In genomic region chr16:31073823-31074072, GRCh38 we compare ENCODE assay signal across 8 cellular contexts. TPM values are rescaled to one million over a fixed set of nuclear protein-coding genes. Genes with fewer than 3 reads are reported as not detected.
DNase-seq lines count a peak whose midpoint lies in the region; ATAC-seq and TF ChIP-seq lines count a peak whose summit lies in the region.

No MANE protein-coding gene starts in this region.

- peak overlapping the region; percentile 76 to 96 (median 93) for H3K4me3 ChIP-seq in Peyer's patch
- peak overlapping the region; percentile 77 to 95 (median 88) for H3K4me3 ChIP-seq in fibroblast of lung (replicated peaks in 1 of 4; ENCODE audit: control extremely low read depth in 1 of 4, insufficient read depth in 1 of 4, low read depth in 3 of 4, low read length in 4 of 4)
- H3K4me3 ChIP-seq in skeletal muscle tissue (ENCODE audit: low read length in 3 of 3): peak overlapping the region; percentile 100

- peak overlapping the region; percentile 88 for H3K4me2 ChIP-seq in fibroblast of lung (ENCODE audit: extremely low read depth, insufficient read depth, low read length)

- H3K9ac ChIP-seq in fibroblast of lung (ENCODE audit: insufficient read depth, low read length): peak overlapping the region; percentile 96
- peak overlapping the region; percentile 89 to 97 (median 94) for H3K9ac ChIP-seq in skeletal muscle tissue (ENCODE audit: low read depth in 1 of 3, low read length in 3 of 3)

- TF ChIP-seq POLR2A in Peyer's patch (IDR thresholded peaks at IDR 0.05): peak in 1 of 2 donors; percentile 7

- H2AFZ ChIP-seq in fibroblast of lung (ENCODE audit: low read length): peak overlapping the region; percentile 61

- H3K9me3 ChIP-seq in Peyer's patch: no peaks in the 10 kb centered on the region
- H3K9me3 ChIP-seq in fibroblast of lung (ENCODE audit: control insufficient read depth, insufficient read depth, low read depth, low read length): no peaks in the 10 kb centered on the region
- H3K9me3 ChIP-seq in skeletal muscle tissue (ENCODE audit: control insufficient read depth in 3 of 3, low read length in 3 of 3): no peaks in the 10 kb centered on the region

- TF ChIP-seq CTCF in Peyer's patch (IDR thresholded peaks at IDR 0.05) (peak in 1 of 6 experiments; percentile 12), fibroblast of lung (conservative IDR thresholded peaks at IDR 0.05 in 1 of 2, IDR thresholded peaks at IDR 0.05 in 1 of 2; ENCODE audit: low read depth in 1 of 2, low read length in 2 of 2) (no peak), omental fat pad (IDR thresholded peaks at IDR 0.05) (no peak)

- peaks cover 73% of the 10 kb centered on the region for H3K79me2 ChIP-seq in fibroblast of lung (ENCODE audit: control insufficient read depth, insufficient read depth, low read length)

- H3K36me3 ChIP-seq in Peyer's patch (peaks cover 0 to 27% (median 0%) of the 10 kb centered on the region in 3 donors), fibroblast of lung (ENCODE audit: control insufficient read depth, insufficient read depth, low read length) (peaks cover 19% of the 10 kb centered on the region), skeletal muscle tissue (ENCODE audit: control insufficient read depth in 3 of 3, insufficient read depth in 3 of 3, low read length in 3 of 3) (peaks cover 25 to 28% (median 26%) of the 10 kb centered on the region in 3 donors)

- H3K4me1 ChIP-seq in Peyer's patch: peaks cover 4 to 30% (median 6%) of the 10 kb centered on the region in 4 donors
- H3K4me1 ChIP-seq in fibroblast of lung (ENCODE audit: control insufficient read depth, extremely low read depth, insufficient read depth, low read length): no peaks in the 10 kb centered on the region
- peaks cover 24 to 33% (median 29%) of the 10 kb centered on the region in 3 donors for H3K4me1 ChIP-seq in skeletal muscle tissue (ENCODE audit: control insufficient read depth in 3 of 3, insufficient read depth in 3 of 3, low read length in 3 of 3)

- DNase-seq in NCI-H345 treated with DMSO at 0.1 percent for 48 hours (lab: John Stamatoyannopoulos, UW; ENCODE audit: unreplicated experiment) (peak; percentile 84), NCI-H345 (lab: John Stamatoyannopoulos, UW) (no peak), Peyer's patch (no peak), fibroblast of lung (ENCODE audit: low read depth in 2 of 2) (no peak), omental fat pad (ENCODE audit: low spot score) (no peak), D341Med (ENCODE audit: low spot score) (no peak)
- no peak for DNase-seq in activated CD4-positive, alpha-beta T cell treated with anti-CD3 and anti-CD28 coated beads for 1 hour

- no peak for ATAC-seq in omental fat pad (ENCODE audit: low FRiP score)

- H3K27ac ChIP-seq in Peyer's patch: peak overlapping the region; percentile 89 to 96 (median 95)
- peak overlapping the region; percentile 97 for H3K27ac ChIP-seq in fibroblast of lung (ENCODE audit: insufficient read depth, low read length)
- H3K27ac ChIP-seq in skeletal muscle tissue (ENCODE audit: low read depth, low read length): peak overlapping the region; percentile 93

- H3K27me3 ChIP-seq in Peyer's patch (no peaks in the 10 kb centered on the region), fibroblast of lung (ENCODE audit: control insufficient read depth, insufficient read depth, low read length) (no peaks in the 10 kb centered on the region), skeletal muscle tissue (ENCODE audit: control insufficient read depth in 3 of 3, insufficient read depth in 3 of 3, low read length in 3 of 3) (no peaks in the 10 kb centered on the region)

- H4K20me1 ChIP-seq in fibroblast of lung (ENCODE audit: control insufficient read depth, extremely low read depth, insufficient read depth, low read length): no peaks in the 10 kb centered on the region

RNA-seq across cellular contexts. Expression of gene ZNF668, which starts 0.3 kb away (rescaled TPM):
- total RNA-seq in Peyer's patch (10 to 100 TPM in 2 of 4 donors, 1 to 10 TPM in 2; 3.3 to 17.2 (median 11.4) TPM), fibroblast of lung (9.0 and 12.1 TPM in 2 replicates), skeletal muscle tissue (5.7 TPM), omental fat pad (10 to 100 TPM in 2 of 4 donors, 1 to 10 TPM in 2; 7.4 to 13.9 (median 10.8) TPM)
- polyA plus RNA-seq in fibroblast of lung: 8.1 and 13.8 TPM in 2 replicates
- polyA plus RNA-seq in fibroblast of lung (2012): 12.2 and 19.1 TPM in 2 replicates
- 7.0 and 13.7 TPM in 2 replicates for polyA minus RNA-seq in fibroblast of lung (ENCODE audit: low replicate concordance)

RNA-seq across cellular contexts. Expression of gene ZNF646, which starts 0.5 kb away (rescaled TPM):
- total RNA-seq in Peyer's patch (10 to 100 TPM; 11.6 to 42.1 (median 29.8) TPM), fibroblast of lung (12.3 and 13.2 TPM in 2 replicates), skeletal muscle tissue (9.4 TPM), omental fat pad (10 to 100 TPM in 3 of 4 donors, 1 to 10 TPM in 1; 8.1 to 18.0 (median 11.9) TPM)
- polyA plus RNA-seq in fibroblast of lung: 2.6 and 2.7 TPM in 2 replicates
- 5.9 and 7.2 TPM in 2 replicates for polyA plus RNA-seq in fibroblast of lung (2012)
- polyA minus RNA-seq in fibroblast of lung (ENCODE audit: low replicate concordance): 23.5 and 34.0 TPM in 2 replicates

RNA-seq across cellular contexts. Expression of gene PRSS53, which starts 15.0 kb away (rescaled TPM):
- total RNA-seq in Peyer's patch: 10 to 100 TPM in 2 of 4 donors, 1 to 10 TPM in 2; 6.8 to 18.4 (median 12.0) TPM
- total RNA-seq in fibroblast of lung: 1.0 and 1.7 TPM in 2 replicates
- polyA plus RNA-seq in fibroblast of lung: 0.61 and 0.78 TPM in 2 replicates
- 0.37 and 0.47 TPM in 2 replicates for polyA plus RNA-seq in fibroblast of lung (2012)
- polyA minus RNA-seq in fibroblast of lung (ENCODE audit: low replicate concordance): 0.48 and 0.59 TPM in 2 replicates
- 2.6 TPM for total RNA-seq in skeletal muscle tissue
- total RNA-seq in omental fat pad: 1 to 10 TPM in 2 of 4 donors, under 1 TPM in 2; 0.63 to 2.2 (median 1.3) TPM

RNA-seq across cellular contexts. Expression of gene VKORC1, which starts 20.8 kb away (rescaled TPM):
- total RNA-seq in Peyer's patch (100 to 1,000 TPM in 2 of 4 donors, 10 to 100 TPM in 2; 20.6 to 207 (median 102) TPM), fibroblast of lung (94.0 and 118 TPM in 2 replicates), skeletal muscle tissue (34.4 TPM), omental fat pad (100 to 1,000 TPM in 2 of 4 donors, 10 to 100 TPM in 2; 85.6 to 128 (median 99.3) TPM)
- 264 and 301 TPM in 2 replicates for polyA plus RNA-seq in fibroblast of lung
- polyA plus RNA-seq in fibroblast of lung (2012): 200 and 215 TPM in 2 replicates
- polyA minus RNA-seq in fibroblast of lung (ENCODE audit: low replicate concordance): 284 and 322 TPM in 2 replicates

RNA-seq across cellular contexts. Expression of gene BCKDK, which starts 34.4 kb away (rescaled TPM):
- 10 to 100 TPM; 30.5 to 71.4 (median 41.8) TPM for total RNA-seq in Peyer's patch
- 12.6 and 18.5 TPM in 2 replicates for total RNA-seq in fibroblast of lung
- 34.8 and 42.2 TPM in 2 replicates for polyA plus RNA-seq in fibroblast of lung
- polyA plus RNA-seq in fibroblast of lung (2012): 51.6 and 67.3 TPM in 2 replicates
- 55.6 and 103 TPM in 2 replicates for polyA minus RNA-seq in fibroblast of lung (ENCODE audit: low replicate concordance)
- total RNA-seq in skeletal muscle tissue: 8.9 TPM
- total RNA-seq in omental fat pad: 10 to 100 TPM; 34.5 to 52.5 (median 43.4) TPM
